In genomic region chr3:188178293-188178950, GRCh38 we compare ENCODE assay signal across 13 cellular contexts. TPM values are rescaled to one million over a fixed set of nuclear protein-coding genes. Genes with fewer than 3 reads are reported as not detected.
DNase-seq lines count a peak whose midpoint lies in the region; ATAC-seq and TF ChIP-seq lines count a peak whose summit lies in the region.
"Had no signal": no experiment of that assay in that cellular context is flagged by ENCODE, and none has a peak within 500 bp of the region (broad histone marks: within the 10 kb centered on the region; RNA-seq: fewer than 3 reads in every experiment).

No MANE protein-coding gene starts in this region.

- peak overlapping the region; percentile 29 for H3K27ac Mint-ChIP-seq in activated naive CD8-positive, alpha-beta T cell
- H3K27ac Mint-ChIP-seq in activated naive CD8-positive, alpha-beta T cell treated with anti-CD3 and anti-CD28 coated beads, Interleukin-2, amount 50 U/mL, for 24 hours: no peak overlapping the region
- peak overlapping the region; percentile 75 for H3K27ac Mint-ChIP-seq in activated T-helper 1 cell treated with anti-CD3 and anti-CD28 coated beads, Interleukin-12 subunit alpha, Interleukin-12 subunit beta, Interleukin-2, Interleukin-4 antibody, amounts not matched to agents 30 ng/mL and 10 ng/mL and 1 ng/mL, durations not matched to agents 14 hours and 24 hours and 36 hours

- TF ChIP-seq CTCF in transverse colon (IDR thresholded peaks at IDR 0.05): no peak

- intact Hi-C loops in activated T-helper 1 cell treated with anti-CD3 and anti-CD28 coated beads, Interleukin-12 subunit alpha, Interleukin-12 subunit beta, Interleukin-2, Interleukin-4 antibody, amounts not matched to agents 30 ng/mL and 10 ng/mL and 1 ng/mL, durations not matched to agents 14 hours and 24 hours and 36 hours (cut with micrococcal nuclease): no loop called here
- intact Hi-C loops in transverse colon (cut with DNase I; ENCODE audit: low total_unique reads): no loop called here

- no peaks in the 10 kb centered on the region for H3K27me3 Mint-ChIP-seq in activated naive CD8-positive, alpha-beta T cell
- H3K27me3 Mint-ChIP-seq in activated naive CD8-positive, alpha-beta T cell treated with anti-CD3 and anti-CD28 coated beads, Interleukin-2, amount 50 U/mL, for 24 hours: no peaks in the 10 kb centered on the region
- no peaks in the 10 kb centered on the region for H3K27me3 Mint-ChIP-seq in activated T-helper 1 cell treated with anti-CD3 and anti-CD28 coated beads, Interleukin-12 subunit alpha, Interleukin-12 subunit beta, Interleukin-2, Interleukin-4 antibody, amounts not matched to agents 30 ng/mL and 10 ng/mL and 1 ng/mL, durations not matched to agents 14 hours and 24 hours and 36 hours (ENCODE audit: insufficient read depth)

- H3K9me3 ChIP-seq in muscle layer of colon (ENCODE audit: low read length): no peaks in the 10 kb centered on the region
- H3K9me3 ChIP-seq in transverse colon: no peaks in the 10 kb centered on the region

- no peak for DNase-seq in activated naive CD8-positive, alpha-beta T cell treated with anti-CD3 and anti-CD28 coated beads, Interleukin-2, amount 50 U/mL, for 24 hours
- no peak for DNase-seq in activated T-helper 1 cell treated with anti-CD3 and anti-CD28 coated beads, Interleukin-12 subunit alpha, Interleukin-12 subunit beta, Interleukin-2, Interleukin-4 antibody, amounts not matched to agents 30 ng/mL and 10 ng/mL and 1 ng/mL, durations not matched to agents 14 hours and 24 hours and 36 hours (ENCODE audit: low spot score)
- DNase-seq in transverse colon: no peak
- no peak for DNase-seq in NK-92 treated with Interleukin-12 subunit alpha and Interleukin-12 subunit beta, amount 100 ng/mL, for 24 hours (lab: John Stamatoyannopoulos, UW)
- no peak for DNase-seq in stimulated activated CD4-positive, alpha-beta T cell treated with anti-CD3 and anti-CD28 coated beads, Interleukin-4, amount 100 ng/mL, for 4 hours
- DNase-seq: activated T-cell treated with anti-CD3 and anti-CD28 coated beads, Interleukin-2, amount 50 U/mL, for 1 hour; cerebellar nuclear complex; H7; OCI-M1 had no signal

- H3K36me3 Mint-ChIP-seq in activated naive CD8-positive, alpha-beta T cell: peaks cover 28% of the 10 kb centered on the region
- H3K36me3 Mint-ChIP-seq in activated naive CD8-positive, alpha-beta T cell treated with anti-CD3 and anti-CD28 coated beads, Interleukin-2, amount 50 U/mL, for 24 hours (ENCODE audit: low read depth): peaks cover 9% of the 10 kb centered on the region
- H3K36me3 Mint-ChIP-seq in activated T-helper 1 cell treated with anti-CD3 and anti-CD28 coated beads, Interleukin-12 subunit alpha, Interleukin-12 subunit beta, Interleukin-2, Interleukin-4 antibody, amounts not matched to agents 30 ng/mL and 10 ng/mL and 1 ng/mL, durations not matched to agents 14 hours and 24 hours and 36 hours (ENCODE audit: low read depth): peaks cover 39% of the 10 kb centered on the region

- H3K27ac ChIP-seq in muscle layer of colon (ENCODE audit: low read depth, low read length) (peak overlapping the region; percentile 70), transverse colon (peak overlapping the region; percentile 82 to 96 (median 84))

- H3K36me3 ChIP-seq in muscle layer of colon (ENCODE audit: insufficient read depth, low read length) (no peaks in the 10 kb centered on the region), transverse colon (no peaks in the 10 kb centered on the region)

- in situ Hi-C loops in transverse colon (cut with MboI; ENCODE audit: low pct_ligation_motif_present in 1 of 4, low pct_unique_long_range_greater_than_20kb in 1 of 4, low sequenced_read_pairs in 3 of 4): no loop called here

- no peaks in the 10 kb centered on the region for H3K27me3 ChIP-seq in muscle layer of colon (ENCODE audit: control insufficient read depth in 1 of 2, insufficient read depth in 2 of 2, low read length in 2 of 2)
- H3K27me3 ChIP-seq in transverse colon: no peaks in the 10 kb centered on the region

- peaks cover 43% of the 10 kb centered on the region for H3K4me1 Mint-ChIP-seq in activated naive CD8-positive, alpha-beta T cell (ENCODE audit: low read depth)
- peaks cover 35% of the 10 kb centered on the region for H3K4me1 Mint-ChIP-seq in activated naive CD8-positive, alpha-beta T cell treated with anti-CD3 and anti-CD28 coated beads, Interleukin-2, amount 50 U/mL, for 24 hours
- H3K4me1 Mint-ChIP-seq in activated T-helper 1 cell treated with anti-CD3 and anti-CD28 coated beads, Interleukin-12 subunit alpha, Interleukin-12 subunit beta, Interleukin-2, Interleukin-4 antibody, amounts not matched to agents 30 ng/mL and 10 ng/mL and 1 ng/mL, durations not matched to agents 14 hours and 24 hours and 36 hours (ENCODE audit: low read depth): peaks cover 58% of the 10 kb centered on the region

- ATAC-seq in activated naive CD8-positive, alpha-beta T cell treated with anti-CD3 and anti-CD28 coated beads, Interleukin-2, amount 50 U/mL, for 24 hours: no peak
- ATAC-seq in HG03442 (IDR thresholded peaks at IDR 0.05; ENCODE audit: unreplicated experiment): no peak
- ATAC-seq: K562 had no signal

- peak overlapping the region; percentile 28 for H3K9ac ChIP-seq in muscle layer of colon (ENCODE audit: low read length)

- no peaks in the 10 kb centered on the region for H3K9me3 Mint-ChIP-seq in activated naive CD8-positive, alpha-beta T cell (ENCODE audit: low read depth)
- no peaks in the 10 kb centered on the region for H3K9me3 Mint-ChIP-seq in activated naive CD8-positive, alpha-beta T cell treated with anti-CD3 and anti-CD28 coated beads, Interleukin-2, amount 50 U/mL, for 24 hours
- H3K9me3 Mint-ChIP-seq in activated T-helper 1 cell treated with anti-CD3 and anti-CD28 coated beads, Interleukin-12 subunit alpha, Interleukin-12 subunit beta, Interleukin-2, Interleukin-4 antibody, amounts not matched to agents 30 ng/mL and 10 ng/mL and 1 ng/mL, durations not matched to agents 14 hours and 24 hours and 36 hours: no peaks in the 10 kb centered on the region

- no peak overlapping the region for H3K4me3 Mint-ChIP-seq in activated naive CD8-positive, alpha-beta T cell
- no peak overlapping the region for H3K4me3 Mint-ChIP-seq in activated naive CD8-positive, alpha-beta T cell treated with anti-CD3 and anti-CD28 coated beads, Interleukin-2, amount 50 U/mL, for 24 hours
- H3K4me3 Mint-ChIP-seq in activated T-helper 1 cell treated with anti-CD3 and anti-CD28 coated beads, Interleukin-12 subunit alpha, Interleukin-12 subunit beta, Interleukin-2, Interleukin-4 antibody, amounts not matched to agents 30 ng/mL and 10 ng/mL and 1 ng/mL, durations not matched to agents 14 hours and 24 hours and 36 hours: no peak overlapping the region

- no peak for TF ChIP-seq EP300 in transverse colon (IDR thresholded peaks at IDR 0.05; ENCODE audit: low read depth)

- no peak overlapping the region for H3K4me3 ChIP-seq in muscle layer of colon (ENCODE audit: low read depth in 1 of 2, low read length in 2 of 2)
- H3K4me3 ChIP-seq in transverse colon: no peak overlapping the region
- H3K4me3 ChIP-seq: K562 had no signal

- peaks cover 82% of the 10 kb centered on the region for H3K4me1 ChIP-seq in muscle layer of colon (ENCODE audit: insufficient read depth, low read length)
- peaks cover 33 to 92% (median 73%) of the 10 kb centered on the region in 4 donors for H3K4me1 ChIP-seq in transverse colon

- no peak for TF ChIP-seq POLR2A in transverse colon (IDR thresholded peaks at IDR 0.05)

- 32 to 55% methylated on average over 5 to 7 of the region's 7 CpGs for WGBS in transverse colon (ENCODE audit: low coverage in 1 of 2), 2 donors

RNA-seq across cellular contexts. Expression of gene LPP, which starts 24.5 kb away (rescaled TPM):
- 38.2 and 46.4 TPM in 2 replicates for total RNA-seq in activated T-helper 1 cell treated with anti-CD3 and anti-CD28 coated beads, Interleukin-12 subunit alpha, Interleukin-12 subunit beta, Interleukin-2, Interleukin-4 antibody, amounts not matched to agents 30 ng/mL and 10 ng/mL and 1 ng/mL, durations not matched to agents 14 hours and 24 hours and 36 hours
- total RNA-seq in transverse colon: 100 to 1,000 TPM; 207 to 592 (median 406) TPM
